Comparison of ENCODE assay signal across 31 cellular contexts in the genomic region with DNA sequence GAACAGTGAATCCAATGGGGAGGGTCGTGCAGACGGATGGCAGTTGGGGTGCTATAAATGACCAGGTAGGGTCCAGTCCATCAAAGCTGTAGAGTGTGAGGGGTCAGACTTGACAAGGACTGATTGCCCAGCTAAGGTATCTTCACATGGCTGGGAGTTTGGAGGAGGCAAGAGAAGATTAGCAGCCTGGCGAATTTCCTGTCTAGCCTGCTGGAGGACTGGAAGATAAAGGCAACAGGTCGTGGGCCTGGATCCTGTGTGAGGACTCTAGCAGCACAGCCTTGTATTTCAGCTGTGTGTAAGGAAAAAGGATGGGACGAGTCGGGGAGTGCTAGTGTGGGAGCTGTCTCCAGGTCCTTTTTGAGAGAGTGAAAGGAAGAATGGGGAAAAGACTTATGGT. TPM values are rescaled to one million over a fixed set of nuclear protein-coding genes. Genes with fewer than 3 reads are reported as not detected.
"Had no signal": no experiment of that assay in that cellular context is flagged by ENCODE, and none has a peak within 500 bp of the region (broad histone marks: within the 10 kb centered on the region; RNA-seq: fewer than 3 reads in every experiment).

No MANE protein-coding gene starts in this region.

- H3K36me3 ChIP-seq: left ventricle myocardium inferior, neural progenitor cell, neutrophil, right lobe of liver, tibial nerve, vagina had no signal

- H3K4me3 ChIP-seq: left ventricle myocardium inferior, lung, neural progenitor cell, psoas muscle, right lobe of liver, smooth muscle cell, tibial nerve, vagina had no signal

- H3K9me3 Mint-ChIP-seq: immature natural killer cell; mesothelial cell of epicardium; naive B cell; natural killer cell; neural progenitor cell; stimulated activated memory B cell treated with anti-CD40 and anti-IgM and Interleukin-4, amounts not matched to agents 10 μg/mL and 1 μg/mL and 100 μg/mL, for 72 hours; stimulated activated naive CD8-positive, alpha-beta T cell treated with anti-CD3 and anti-CD28 coated beads, Interleukin-15, amount 100 ng/mL, for 72 hours had no signal

- H3K4me3 Mint-ChIP-seq: immature natural killer cell; mesothelial cell of epicardium; naive B cell; natural killer cell; nephron progenitor cell; neural progenitor cell; stimulated activated memory B cell treated with anti-CD40 and anti-IgM and Interleukin-4, amounts not matched to agents 10 μg/mL and 1 μg/mL and 100 μg/mL, for 72 hours; stimulated activated naive CD8-positive, alpha-beta T cell treated with anti-CD3 and anti-CD28 coated beads, Interleukin-15, amount 100 ng/mL, for 72 hours; type B pancreatic cell had no signal

- H3K4me1 Mint-ChIP-seq: nephron progenitor cell had no signal

- H3K79me2 ChIP-seq: parathyroid adenoma had no signal

- H3K27ac Mint-ChIP-seq: immature natural killer cell; mesothelial cell of epicardium; naive B cell; natural killer cell; nephron progenitor cell; neural progenitor cell; stimulated activated memory B cell treated with anti-CD40 and anti-IgM and Interleukin-4, amounts not matched to agents 10 μg/mL and 1 μg/mL and 100 μg/mL, for 72 hours; stimulated activated naive CD8-positive, alpha-beta T cell treated with anti-CD3 and anti-CD28 coated beads, Interleukin-15, amount 100 ng/mL, for 72 hours; type B pancreatic cell had no signal

- H3K9ac ChIP-seq: neural progenitor cell, parathyroid adenoma had no signal

- H3K4me1 ChIP-seq: neural progenitor cell, parathyroid adenoma, psoas muscle, tibial nerve, vagina had no signal

- H3K27me3 Mint-ChIP-seq: naive B cell; stimulated activated memory B cell treated with anti-CD40 and anti-IgM and Interleukin-4, amounts not matched to agents 10 μg/mL and 1 μg/mL and 100 μg/mL, for 72 hours had no signal

- H3K4me2 ChIP-seq: neural progenitor cell, smooth muscle cell had no signal

- FAIRE-seq: islet of Langerhans had no signal

- H3K27ac ChIP-seq: left ventricle myocardium inferior, neural progenitor cell, neutrophil, parathyroid adenoma, psoas muscle, right lobe of liver, tibial nerve, vagina had no signal

- DNase-seq: hypothalamus; immature natural killer cell; left ventricle myocardium inferior; mesendoderm; naive B cell; natural killer cell; nephron progenitor cell; occipital lobe; psoas muscle; right lobe of liver; stimulated activated CD4-positive, alpha-beta T cell treated with anti-CD3 and anti-CD28 coated beads, Interleukin-1b, Interleukin-23, amount 100 ng/mL, for 48 hours; stimulated activated CD4-positive, alpha-beta T cell treated with anti-CD3 and anti-CD28 coated beads, Interleukin-2, amount 100 ng/mL, for 48 hours; stimulated activated CD4-positive, alpha-beta T cell treated with anti-CD3 and anti-CD28 coated beads, Interleukin-4, amount 100 ng/mL, for 4 hours; stimulated activated CD8-positive, alpha-beta memory T cell treated with anti-CD3 and anti-CD28 coated beads, Interleukin-4, amount 100 ng/mL, for 48 hours; stimulated activated naive CD4-positive, alpha-beta T cell treated with Interleukin-2 at 50 U/mL for 16 hours; stimulated activated naive CD8-positive, alpha-beta T cell treated with anti-CD3 and anti-CD28 coated beads, Interleukin-15, amount 100 ng/mL, for 72 hours; substantia nigra had no signal

- H3K36me3 Mint-ChIP-seq: immature natural killer cell; mesothelial cell of epicardium; naive B cell; natural killer cell; neural progenitor cell; stimulated activated memory B cell treated with anti-CD40 and anti-IgM and Interleukin-4, amounts not matched to agents 10 μg/mL and 1 μg/mL and 100 μg/mL, for 72 hours; type B pancreatic cell had no signal

- H3K27me3 ChIP-seq: neural progenitor cell, neutrophil, right lobe of liver, tibial nerve, vagina had no signal

- H2AFZ ChIP-seq: neural progenitor cell, parathyroid adenoma had no signal

- H3K9me3 ChIP-seq: left ventricle myocardium inferior, neutrophil, psoas muscle, right lobe of liver, tibial nerve, vagina had no signal

- ATAC-seq: natural killer cell; psoas muscle; right lobe of liver; stimulated activated memory B cell treated with anti-CD40 and anti-IgM and Interleukin-4, amounts not matched to agents 10 μg/mL and 1 μg/mL and 100 μg/mL, for 72 hours; stimulated activated naive CD8-positive, alpha-beta T cell treated with anti-CD3 and anti-CD28 coated beads, Interleukin-15, amount 100 ng/mL, for 72 hours had no signal

RNA-seq across cellular contexts. Expression of a gene that starts 17.8 kb away (rescaled TPM):
- total RNA-seq: mesothelial cell of epicardium, osteocyte, smooth muscle cell, vagina had no signal
- polyA plus RNA-seq: smooth muscle cell had no signal

RNA-seq across cellular contexts. Expression of a gene that starts 18.6 kb away (rescaled TPM):
- total RNA-seq: kidney epithelial cell, mesothelial cell of epicardium, osteocyte, smooth muscle cell, temporal lobe had no signal
- polyA plus RNA-seq: smooth muscle cell had no signal

RNA-seq across cellular contexts. Expression of a gene that starts 35.4 kb away (rescaled TPM):
- total RNA-seq: kidney epithelial cell, mesothelial cell of epicardium, osteocyte, smooth muscle cell had no signal
- polyA plus RNA-seq: smooth muscle cell had no signal
